ENCODE assay signal across 8 cellular contexts in the genomic region with DNA sequence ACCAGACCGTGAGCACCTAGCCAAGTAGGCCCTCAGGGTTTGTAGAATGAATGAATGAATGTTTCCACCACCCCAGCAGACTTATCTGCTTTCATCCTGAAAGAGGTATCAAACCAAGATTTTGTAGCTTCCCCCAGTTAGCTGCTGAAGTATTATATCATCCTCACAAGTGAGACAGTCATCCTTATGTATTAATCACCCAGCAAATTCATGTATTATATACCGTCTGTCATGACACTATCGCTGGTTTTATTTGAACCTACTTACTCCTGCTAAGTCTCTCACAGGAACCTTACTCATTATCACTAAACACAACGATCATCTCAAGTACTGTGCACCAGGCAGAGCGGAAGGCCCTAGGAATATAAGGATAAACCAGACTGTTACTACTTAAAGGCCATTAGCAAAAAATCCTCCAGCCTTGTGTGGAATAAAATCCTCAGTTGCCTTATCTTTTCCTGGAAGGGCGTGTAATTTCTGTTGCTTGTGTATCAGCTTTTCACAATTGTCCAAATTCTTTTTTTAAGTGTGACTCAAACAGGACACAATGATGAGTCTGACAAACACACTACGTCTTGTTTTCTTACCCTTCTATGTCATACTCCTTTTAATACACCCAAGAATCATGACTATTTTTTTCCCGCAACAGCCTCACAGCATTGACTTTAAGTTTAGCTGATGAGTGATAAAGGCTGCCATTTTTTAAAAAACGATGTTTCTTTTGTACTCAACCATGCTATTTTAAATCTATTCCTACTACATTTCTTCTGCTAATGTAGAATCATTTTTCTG.
DNase-seq lines count a peak whose midpoint lies in the region; ATAC-seq, FAIRE-seq and TF ChIP-seq lines count a peak whose summit lies in the region.

No MANE protein-coding gene starts in this region.

- TF ChIP-seq CTCF in Calu3 (IDR thresholded peaks at IDR 0.05; ENCODE audit: unreplicated experiment): no peak
- no peak for TF ChIP-seq CTCF in chondrocyte (IDR thresholded peaks at IDR 0.05)
- no peak for TF ChIP-seq CTCF in adrenal gland (IDR thresholded peaks at IDR 0.05)

- no TSS peak for BruUV-seq in Calu3 (replicated peaks; lab: Mats Ljungman, UMichigan)

- peaks cover 30 to 43% of the 10 kb centered on the region in 2 donors for H3K4me1 ChIP-seq in adrenal gland (replicated peaks in 1 of 2)

- peak overlapping the region in 2 of 5 donors; percentile 31 to 33 for H3K27ac ChIP-seq in adrenal gland

- H3K4me3 Mint-ChIP-seq in Calu3 (ENCODE audit: low read depth, unreplicated experiment) (peak overlapping the region; percentile 94), chondrocyte (ENCODE audit: unreplicated experiment) (peak overlapping the region; percentile 84), immature natural killer cell (peak overlapping the region in 1 of 5 donors; percentile 1)
- H3K4me3 Mint-ChIP-seq in natural killer cell treated with Interleukin-12 subunit alpha and Interleukin-12 subunit beta and Interleukin-15 and Interleukin-18, amount 100 ng/mL, for 72 hours: peak overlapping the region; percentile 83

- peaks cover 36% of the 10 kb centered on the region for H3K4me1 Mint-ChIP-seq in Calu3 (ENCODE audit: low read depth, unreplicated experiment)
- H3K4me1 Mint-ChIP-seq in chondrocyte (ENCODE audit: low read depth): peaks cover 89% of the 10 kb centered on the region
- peaks cover 70 to 85% of the 10 kb centered on the region in 2 donors for H3K4me1 Mint-ChIP-seq in natural killer cell treated with Interleukin-12 subunit alpha and Interleukin-12 subunit beta and Interleukin-15 and Interleukin-18, amount 100 ng/mL, for 72 hours (ENCODE audit: low read depth in 2 of 2)
- H3K4me1 Mint-ChIP-seq in immature natural killer cell: peaks cover 69 to 86% of the 10 kb centered on the region in 2 donors

- DNase-seq in Calu3 (no peak), RCC 7860 (ENCODE audit: low spot score) (peak; percentile 64), chondrocyte (ENCODE audit: low spot score) (no peak), immature natural killer cell (no peak), hypothalamus (lab: John Stamatoyannopoulos, UW) (no peak), adrenal gland (no peak), NCI-H187 (lab: John Stamatoyannopoulos, UW) (no peak)
- DNase-seq in natural killer cell treated with Interleukin-12 subunit alpha and Interleukin-12 subunit beta and Interleukin-15 and Interleukin-18, amount 100 ng/mL, for 72 hours (ENCODE audit: low spot score): no peak

- no peak for FAIRE-seq in RCC 7860 (lab: Jason Lieb, UNC)

- no peaks in the 10 kb centered on the region for H3K36me3 ChIP-seq in adrenal gland (replicated peaks in 1 of 2)

- no peak for TF ChIP-seq POLR2A in adrenal gland (IDR thresholded peaks at IDR 0.05)

- H3K4me3 ChIP-seq in adrenal gland: no peak overlapping the region

- H3K9me3 ChIP-seq in adrenal gland (replicated peaks in 1 of 3): no peaks in the 10 kb centered on the region

- ATAC-seq in natural killer cell treated with Interleukin-12 subunit alpha and Interleukin-12 subunit beta and Interleukin-15 and Interleukin-18, amount 100 ng/mL, for 72 hours: no peak

- CTCF ChIA-PET in Calu3 (lab: Charles Lee): interaction anchor here (0.6 to 1.6 kb wide), 2 partner anchors 32 to 50 kb away, joined by 4 read pairs; no protein-coding TSS in a partner anchor

- H3K27me3 Mint-ChIP-seq in Calu3 (ENCODE audit: unreplicated experiment) (no peaks in the 10 kb centered on the region), chondrocyte (ENCODE audit: low read depth) (no peaks in the 10 kb centered on the region), immature natural killer cell (ENCODE audit: low read depth in 3 of 3) (peaks cover 4 to 42% (median 19%) of the 10 kb centered on the region in 3 donors)
- no peaks in the 10 kb centered on the region for H3K27me3 Mint-ChIP-seq in natural killer cell treated with Interleukin-12 subunit alpha and Interleukin-12 subunit beta and Interleukin-15 and Interleukin-18, amount 100 ng/mL, for 72 hours

- H3K36me3 Mint-ChIP-seq in Calu3 (ENCODE audit: insufficient read depth, unreplicated experiment) (peaks cover 99% of the 10 kb centered on the region), chondrocyte (ENCODE audit: low read depth) (no peaks in the 10 kb centered on the region), immature natural killer cell (peaks cover 0 to 4% (median 0%) of the 10 kb centered on the region in 3 donors)
- peaks cover 39% of the 10 kb centered on the region for H3K36me3 Mint-ChIP-seq in natural killer cell treated with Interleukin-12 subunit alpha and Interleukin-12 subunit beta and Interleukin-15 and Interleukin-18, amount 100 ng/mL, for 72 hours

- H3K27ac Mint-ChIP-seq in Calu3 (ENCODE audit: unreplicated experiment) (peak overlapping the region; percentile 97), chondrocyte (ENCODE audit: unreplicated experiment) (peak overlapping the region; percentile 100), immature natural killer cell (peak overlapping the region in 3 of 6 donors; percentile 31 to 59 (median 58))
- peak overlapping the region; percentile 90 to 94 for H3K27ac Mint-ChIP-seq in natural killer cell treated with Interleukin-12 subunit alpha and Interleukin-12 subunit beta and Interleukin-15 and Interleukin-18, amount 100 ng/mL, for 72 hours

- no peaks in the 10 kb centered on the region for H3K9me3 Mint-ChIP-seq in Calu3 (ENCODE audit: low read depth, unreplicated experiment)
- no peaks in the 10 kb centered on the region for H3K9me3 Mint-ChIP-seq in chondrocyte (ENCODE audit: low read depth)
- H3K9me3 Mint-ChIP-seq in natural killer cell treated with Interleukin-12 subunit alpha and Interleukin-12 subunit beta and Interleukin-15 and Interleukin-18, amount 100 ng/mL, for 72 hours: no peaks in the 10 kb centered on the region
- H3K9me3 Mint-ChIP-seq in immature natural killer cell: no peaks in the 10 kb centered on the region

- WGBS in adrenal gland, 4 donors: 85 to 95% (median 86%) methylated on average over 9 of the region's 9 CpGs

- intact Hi-C loops in Calu3 (cut with micrococcal nuclease; ENCODE audit: unreplicated experiment) (no loop called here), adrenal gland (cut with DNase I) (loop anchor here in 1 of 2 donors (10.0 kb wide), 1 partner anchor 145 kb away; no protein-coding TSS in a partner anchor)

- no peaks in the 10 kb centered on the region for H3K27me3 ChIP-seq in adrenal gland
